ENCODE assay signal across 17 cellular contexts in the genomic region with DNA sequence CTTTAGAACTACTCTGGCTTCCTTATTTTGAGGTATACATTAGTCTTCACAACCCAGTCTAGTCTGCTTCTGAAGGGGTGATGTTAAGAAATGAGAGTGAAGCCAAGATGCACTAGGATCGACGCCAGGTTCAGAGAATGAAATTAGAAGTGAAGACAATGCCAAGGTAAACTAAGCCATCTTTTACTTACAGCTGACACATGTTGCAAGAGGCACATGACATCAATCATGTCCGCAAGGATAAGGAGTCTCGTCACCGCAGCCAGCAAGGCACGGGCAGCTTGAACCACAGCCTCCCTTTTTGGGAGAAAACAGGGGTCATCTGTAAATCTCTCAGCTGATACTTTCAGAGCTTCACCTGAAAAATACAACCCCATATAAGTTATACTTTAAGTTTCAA.
DNase-seq lines count a peak whose midpoint lies in the region; TF ChIP-seq lines count a peak whose summit lies in the region.
"Had no signal": no experiment of that assay in that cellular context is flagged by ENCODE, and none has a peak within 500 bp of the region (broad histone marks: within the 10 kb centered on the region; RNA-seq: fewer than 3 reads in every experiment).

No MANE protein-coding gene starts in this region.

- H3K36me3 ChIP-seq in spleen (no peaks in the 10 kb centered on the region), Caco-2 (ENCODE audit: control insufficient read depth, insufficient read depth, low read length) (no peaks in the 10 kb centered on the region)
- H3K36me3 ChIP-seq: HAP-1, Peyer's patch had no signal

- peak; percentile 46 for DNase-seq in LNCaP clone FGC (ENCODE audit: low read depth)
- peak; percentile 22 for DNase-seq in amniotic epithelial cell (ENCODE audit: low read depth)
- DNase-seq in iris pigment epithelial cell (ENCODE audit: low read depth): peak; percentile 69
- DNase-seq in spleen: peak; percentile 33
- DNase-seq in Caco-2: no peak
- DNase-seq in AML-193 (lab: John Stamatoyannopoulos, UW): no peak
- DNase-seq in DMS53 (lab: John Stamatoyannopoulos, UW): no peak
- DNase-seq: CD4-positive, CD25-positive, alpha-beta regulatory T cell; DMS79; NCI-H1436 treated with DMSO at 0.1 percent for 48 hours; NCI-H2081 treated with DMSO at 0.1 percent for 48 hours; NCI-H510A; Peyer's patch had no signal

- no peak overlapping the region for H3K4me3 ChIP-seq in LNCaP clone FGC (ENCODE audit: low read depth, low read length)
- no peak overlapping the region for H3K4me3 ChIP-seq in spleen
- H3K4me3 ChIP-seq in Caco-2 (ENCODE audit: low read depth, low read length): no peak overlapping the region
- H3K4me3 ChIP-seq: HAP-1, K562, Peyer's patch, SK-N-MC had no signal

- TF ChIP-seq CTCF in LNCaP clone FGC (IDR thresholded peaks at IDR 0.05; ENCODE audit: control insufficient read depth, extremely low read depth, insufficient read depth) (no peak), spleen (IDR thresholded peaks at IDR 0.05 in 8 of 11, conservative IDR thresholded peaks at IDR 0.05 in 3 of 11) (no peak), Caco-2 (IDR thresholded peaks at IDR 0.05; ENCODE audit: insufficient read depth in 1 of 2, low read depth in 1 of 2, low read length in 1 of 2, severe bottlenecking in 1 of 2, unreplicated experiment in 1 of 2) (no peak)

- CTCF ChIA-PET in Caco-2 (lab: Charles Lee): no interaction called here

- WGBS in spleen, 5 donors: 82 to 87% (median 84%) methylated on average over 6 of the region's 6 CpGs

- H3K27me3 ChIP-seq in spleen (replicated peaks in 1 of 7) (no peaks in the 10 kb centered on the region), Caco-2 (replicated peaks; ENCODE audit: control insufficient read depth, insufficient read depth, low read length) (no peaks in the 10 kb centered on the region)
- H3K27me3 ChIP-seq: Peyer's patch had no signal

- H3K9me3 Mint-ChIP-seq in Caco-2 (ENCODE audit: unreplicated experiment): no peaks in the 10 kb centered on the region
- H3K9me3 Mint-ChIP-seq: CD4-positive, CD25-positive, alpha-beta regulatory T cell had no signal

- BruUV-seq in Caco-2 (replicated peaks; lab: Mats Ljungman, UMichigan): no TSS peak

- H3K9me3 ChIP-seq in spleen (no peaks in the 10 kb centered on the region), Caco-2 (0 out of 2 replicates have a peak, but pooled peaks cover 5% of the 10 kb centered on the region)
- H3K9me3 ChIP-seq: HAP-1, Peyer's patch had no signal

- no peak for TF ChIP-seq POLR2A in spleen (IDR thresholded peaks at IDR 0.05)

- POLR2A ChIA-PET in Caco-2 (lab: Charles Lee): no interaction called here

- intact Hi-C loops in spleen (cut with DNase I; ENCODE audit: low total_unique reads): no loop called here
- intact Hi-C loops in Caco-2 (cut with micrococcal nuclease; ENCODE audit: unreplicated experiment): no loop called here

- no peaks in the 10 kb centered on the region for H3K36me3 Mint-ChIP-seq in Caco-2 (ENCODE audit: insufficient read depth, unreplicated experiment)
- H3K36me3 Mint-ChIP-seq: CD4-positive, CD25-positive, alpha-beta regulatory T cell had no signal

- no peak overlapping the region for H3K27ac Mint-ChIP-seq in Caco-2 (ENCODE audit: unreplicated experiment)
- H3K27ac Mint-ChIP-seq: B cell had no signal

- no peak overlapping the region for H3K4me3 Mint-ChIP-seq in Caco-2 (ENCODE audit: unreplicated experiment)
- H3K4me3 Mint-ChIP-seq: B cell; CD4-positive, CD25-positive, alpha-beta regulatory T cell had no signal

- H3K4me1 ChIP-seq in spleen (no peaks in the 10 kb centered on the region), Caco-2 (no peaks in the 10 kb centered on the region)
- H3K4me1 ChIP-seq: HAP-1, Peyer's patch had no signal

- H3K27me3 Mint-ChIP-seq in Caco-2 (ENCODE audit: insufficient read depth, unreplicated experiment): peaks cover 7% of the 10 kb centered on the region

- no peak overlapping the region for H3K27ac ChIP-seq in spleen
- H3K27ac ChIP-seq: Peyer's patch, SK-N-MC had no signal

- H3K4me1 Mint-ChIP-seq in Caco-2 (ENCODE audit: low read depth, unreplicated experiment): no peaks in the 10 kb centered on the region
- H3K4me1 Mint-ChIP-seq: B cell had no signal

Comparison
In these comparisons a context has a peak if more than half of its experiments do, and no peak if none do; other contexts are left out.
1. DNase-seq: peak in LNCaP clone FGC (single experiment), amniotic epithelial cell (single experiment), iris pigment epithelial cell (single experiment) and spleen (single experiment); none in Caco-2 (0 of 2), AML-193 (0 of 2) and DMS53 (single experiment).